Comparison of ENCODE assay signal across 8 cellular contexts in genomic region chr1:225651376-225651871, GRCh38. TPM values are rescaled to one million over a fixed set of nuclear protein-coding genes. Genes with fewer than 3 reads are reported as not detected.
DNase-seq lines count a peak whose midpoint lies in the region; ATAC-seq and TF ChIP-seq lines count a peak whose summit lies in the region.

No MANE protein-coding gene starts in this region.

- H3K27me3 Mint-ChIP-seq in Calu3 (ENCODE audit: unreplicated experiment) (no peaks in the 10 kb centered on the region), nephron progenitor cell (ENCODE audit: low read depth, poor library complexity) (peaks cover 5% of the 10 kb centered on the region)
- H3K27me3 Mint-ChIP-seq in activated CD8-positive, alpha-beta memory T cell treated with anti-CD3 and anti-CD28 coated beads, Interleukin-2, amount 10 ng/mL, durations not matched to agents 7 days and 5 days: peaks cover 61% of the 10 kb centered on the region

- H3K4me3 Mint-ChIP-seq in Calu3 (ENCODE audit: low read depth, unreplicated experiment): peak overlapping the region; percentile 98
- H3K4me3 Mint-ChIP-seq in nephron progenitor cell: peak overlapping the region; percentile 100
- no peak overlapping the region for H3K4me3 Mint-ChIP-seq in activated CD8-positive, alpha-beta memory T cell treated with anti-CD3 and anti-CD28 coated beads, Interleukin-2, amount 10 ng/mL, durations not matched to agents 7 days and 5 days

- H3K27ac Mint-ChIP-seq in Calu3 (ENCODE audit: unreplicated experiment): peak overlapping the region; percentile 98
- peak overlapping the region; percentile 99 for H3K27ac Mint-ChIP-seq in nephron progenitor cell
- H3K27ac Mint-ChIP-seq in activated CD8-positive, alpha-beta memory T cell treated with anti-CD3 and anti-CD28 coated beads, Interleukin-2, amount 10 ng/mL, durations not matched to agents 7 days and 5 days: no peak overlapping the region

- DNase-seq in Calu3 (no peak), MM.1S (no peak), dorsolateral prefrontal cortex (no peak), nephron progenitor cell (no peak), retina (no peak)
- no peak for DNase-seq in activated CD8-positive, alpha-beta memory T cell treated with anti-CD3 and anti-CD28 coated beads, Interleukin-2, amount 10 ng/mL, durations not matched to agents 7 days and 5 days

- H3K36me3 ChIP-seq in MM.1S (replicated peaks; ENCODE audit: insufficient read depth, low read length): no peaks in the 10 kb centered on the region

- no peak for TF ChIP-seq CTCF in Calu3 (IDR thresholded peaks at IDR 0.05; ENCODE audit: unreplicated experiment)
- TF ChIP-seq CTCF in MM.1S (IDR thresholded peaks at IDR 0.05; ENCODE audit: low read length): no peak
- TF ChIP-seq CTCF in dorsolateral prefrontal cortex (IDR thresholded peaks at IDR 0.05 in 54 of 56, conservative IDR thresholded peaks at IDR 0.05 in 2 of 56; ENCODE audit: low read depth in 1 of 56, partially characterized antibody in 56 of 56): peak in 2 of 56 donors; percentile 7 to 14
- TF ChIP-seq CTCF in nephron progenitor cell (IDR thresholded peaks at IDR 0.05): no peak

- H3K4me2 ChIP-seq in MM.1S (ENCODE audit: low read depth, low read length): peak overlapping the region; percentile 82; the same call in 1 of the 2 replicates

- H3K79me2 ChIP-seq in MM.1S (ENCODE audit: low read length): no peaks in the 10 kb centered on the region

- no peak for ATAC-seq in GM21786 (IDR thresholded peaks at IDR 0.05; ENCODE audit: unreplicated experiment)
- ATAC-seq in HG03442 (IDR thresholded peaks at IDR 0.05; ENCODE audit: unreplicated experiment): no peak
- ATAC-seq in activated CD8-positive, alpha-beta memory T cell treated with anti-CD3 and anti-CD28 coated beads, Interleukin-2, amount 10 ng/mL, durations not matched to agents 7 days and 5 days: no peak

- H3K9ac ChIP-seq in MM.1S (ENCODE audit: low read length): no peak overlapping the region; the same call in 1 of the 2 replicates

- H3K4me1 Mint-ChIP-seq in Calu3 (ENCODE audit: low read depth, unreplicated experiment) (peaks cover 33% of the 10 kb centered on the region), nephron progenitor cell (peaks cover 50% of the 10 kb centered on the region)
- H3K4me1 Mint-ChIP-seq in activated CD8-positive, alpha-beta memory T cell treated with anti-CD3 and anti-CD28 coated beads, Interleukin-2, amount 10 ng/mL, durations not matched to agents 7 days and 5 days: peaks cover 14% of the 10 kb centered on the region

- H2AFZ ChIP-seq in MM.1S (ENCODE audit: low read length): no peak overlapping the region

- H3K9me3 Mint-ChIP-seq in Calu3 (ENCODE audit: low read depth, unreplicated experiment) (no peaks in the 10 kb centered on the region), nephron progenitor cell (peaks cover 14% of the 10 kb centered on the region)
- H3K9me3 Mint-ChIP-seq in activated CD8-positive, alpha-beta memory T cell treated with anti-CD3 and anti-CD28 coated beads, Interleukin-2, amount 10 ng/mL, durations not matched to agents 7 days and 5 days (ENCODE audit: low read depth): no peaks in the 10 kb centered on the region

- H3F3A ChIP-seq in MM.1S (ENCODE audit: insufficient read depth, low read length): peaks cover 6% of the 10 kb centered on the region; the same call in 1 of the 2 replicates

- H3K4me1 ChIP-seq in MM.1S (ENCODE audit: low read length): no peaks in the 10 kb centered on the region

- no peaks in the 10 kb centered on the region for H3K9me3 ChIP-seq in MM.1S (replicated peaks; ENCODE audit: insufficient read depth, low read length)

- H3K4me3 ChIP-seq in MM.1S (ENCODE audit: low read length) (peak overlapping the region; percentile 74), dorsolateral prefrontal cortex (peak overlapping the region; percentile 43 to 98 (median 90))

- H3K27ac ChIP-seq in MM.1S (ENCODE audit: low read length): no peak overlapping the region
- peak overlapping the region in 50 of 59 donors; percentile 8 to 100 (median 98) for H3K27ac ChIP-seq in dorsolateral prefrontal cortex

- no peaks in the 10 kb centered on the region for H3K9me2 ChIP-seq in MM.1S (replicated peaks; ENCODE audit: insufficient read depth, low read length)

- H3K36me3 Mint-ChIP-seq in Calu3 (ENCODE audit: insufficient read depth, unreplicated experiment) (peaks cover 37% of the 10 kb centered on the region), nephron progenitor cell (ENCODE audit: low read depth) (peaks cover 24% of the 10 kb centered on the region)
- H3K36me3 Mint-ChIP-seq in activated CD8-positive, alpha-beta memory T cell treated with anti-CD3 and anti-CD28 coated beads, Interleukin-2, amount 10 ng/mL, durations not matched to agents 7 days and 5 days: no peaks in the 10 kb centered on the region

- intact Hi-C loops in Calu3 (cut with micrococcal nuclease; ENCODE audit: unreplicated experiment) (loop anchor here (1.0 to 10.0 kb wide), 4 partner anchors 49 to 167 kb away; no protein-coding TSS in a partner anchor), dorsolateral prefrontal cortex (cut with DNase I) (loop anchor here (5.0 to 10.0 kb wide), 5 partner anchors 97 to 323 kb away; partner anchors contain the start of gene LBR (in 1 of the 2))

- H4K20me1 ChIP-seq in MM.1S (ENCODE audit: insufficient read depth, low read length): no peaks in the 10 kb centered on the region

- CTCF ChIA-PET in Calu3 (lab: Charles Lee): interaction anchor here (0.9 to 2.4 kb wide), 3 partner anchors 12 to 121 kb away, joined by 3 to 9 read pairs (median 3); no protein-coding TSS in a partner anchor
- CTCF ChIA-PET in activated CD8-positive, alpha-beta memory T cell treated with anti-CD3 and anti-CD28 coated beads, Interleukin-2, amount 10 ng/mL, durations not matched to agents 7 days and 5 days (lab: Charles Lee): no interaction called here

- H3K27me3 ChIP-seq in MM.1S (replicated peaks; ENCODE audit: insufficient read depth, low read length) (peaks cover 8% of the 10 kb centered on the region), dorsolateral prefrontal cortex (no peaks in the 10 kb centered on the region)

- BruUV-seq in Calu3 (replicated peaks; lab: Mats Ljungman, UMichigan): no TSS peak

RNA-seq across cellular contexts. Expression of gene ENAH, which starts 1.5 kb away (rescaled TPM):
- total RNA-seq in Calu3 (2022) (92.6 and 103 TPM in 2 replicates), dorsolateral prefrontal cortex (100 to 1,000 TPM in 9 of 120 experiments, 10 to 100 TPM in 111; 57.3 to 134 (median 81.4) TPM)
- not detected for total RNA-seq in activated CD8-positive, alpha-beta memory T cell treated with anti-CD3 and anti-CD28 coated beads, Interleukin-2, amount 10 ng/mL, durations not matched to agents 7 days and 5 days

Comparison
In these comparisons a context has a peak if more than half of its experiments do, and no peak if none do; other contexts are left out.
1. RNA of gene ENAH, which starts 1.5 kb away (total RNA-seq): 92.6 to 103 TPM in Calu3 and 57.3 to 134 TPM in dorsolateral prefrontal cortex; not detected in activated CD8-positive, alpha-beta memory T cell treated with anti-CD3 and anti-CD28 coated beads, Interleukin-2, amount 10 ng/mL, durations not matched to agents 7 days and 5 days; every median in the first group is over 10 times any median in the second.